Comparison of ENCODE assay signal across 17 cellular contexts in genomic region chr6:68059261-68059660, GRCh38.
DNase-seq lines count a peak whose midpoint lies in the region; ATAC-seq and TF ChIP-seq lines count a peak whose summit lies in the region.
"Had no signal": no experiment of that assay in that cellular context is flagged by ENCODE, and none has a peak within 500 bp of the region (broad histone marks: within the 10 kb centered on the region; RNA-seq: fewer than 3 reads in every experiment).

No MANE protein-coding gene starts in this region.

- H3K36me3 Mint-ChIP-seq in WTC11 = peaks cover 19% of the 10 kb centered on the region
- H3K36me3 Mint-ChIP-seq: CD8-positive, alpha-beta memory T cell had no signal

- TF ChIP-seq CTCF in left ventricle myocardium inferior (IDR thresholded peaks at IDR 0.05; ENCODE audit: borderline replicate concordance) = no peak
- no peak for TF ChIP-seq CTCF in WTC11 (IDR thresholded peaks at IDR 0.05)

- H3K27ac Mint-ChIP-seq in WTC11 = peak overlapping the region; percentile 24; the same call in 1 of the 2 replicates
- H3K27ac Mint-ChIP-seq: CD8-positive, alpha-beta memory T cell had no signal

- peaks cover 30% of the 10 kb centered on the region for H3K9me3 ChIP-seq in left ventricle myocardium inferior (replicated peaks)

- no peak overlapping the region for H3K4me3 Mint-ChIP-seq in WTC11

- H3K27ac ChIP-seq in left ventricle myocardium inferior (replicated peaks) = peak overlapping the region; percentile 44
- H3K27ac ChIP-seq: BLaER1 treated with 17β-estradiol and CSF1 and Interleukin-3, amounts not matched to agents 10 nM and 100 nM had no signal

- H3K4me1 Mint-ChIP-seq in WTC11 = peaks cover 19% of the 10 kb centered on the region
- H3K4me1 Mint-ChIP-seq: CD8-positive, alpha-beta memory T cell had no signal

- ATAC-seq in HG02885 (IDR thresholded peaks at IDR 0.05; ENCODE audit: poor library complexity, unreplicated experiment) = peak; percentile 19
- ATAC-seq in WTC11 = no peak

- DNase-seq in left ventricle myocardium inferior (no peak), cardiac septum (ENCODE audit: low spot score) (no peak), WTC11 (ENCODE audit: low spot score) (no peak), hippocampal formation (lab: John Stamatoyannopoulos, UW) (no peak), NCI-H1417 treated with DMSO at 0.1 percent for 48 hours (lab: John Stamatoyannopoulos, UW) (no peak), NCI-H2081 treated with DMSO at 0.1 percent for 48 hours (lab: John Stamatoyannopoulos, UW) (no peak)
- DNase-seq in stimulated activated CD4-positive, alpha-beta T cell treated with anti-CD3 and anti-CD28 coated beads, Interleukin-2, amount 100 ng/mL, for 48 hours = no peak
- DNase-seq: CD8-positive, alpha-beta memory T cell; DMS79 treated with DMSO at 0.1 percent for 48 hours; NCI-H1092 treated with DMSO at 0.1 percent for 48 hours; NCI-H1694; NCI-H2107; NCI-H2227 treated with DMSO at 0.1 percent for 48 hours; NCI-H524 treated with DMSO at 0.1 percent for 48 hours; SHP77 had no signal

- peak overlapping the region; percentile 24 for H3K4me3 ChIP-seq in left ventricle myocardium inferior
- H3K4me3 ChIP-seq: BLaER1 treated with 17β-estradiol and CSF1 and Interleukin-3, amounts not matched to agents 10 nM and 100 nM had no signal

- CTCF ChIA-PET in WTC11 (lab: Charles Lee) = no interaction called here

- no peaks in the 10 kb centered on the region for H3K27me3 ChIP-seq in left ventricle myocardium inferior (ENCODE audit: low read depth)
- H3K27me3 ChIP-seq: BLaER1 treated with 17β-estradiol and CSF1 and Interleukin-3, amounts not matched to agents 10 nM and 100 nM had no signal

- H3K27me3 Mint-ChIP-seq in WTC11 (ENCODE audit: low read depth) = no peaks in the 10 kb centered on the region
- H3K27me3 Mint-ChIP-seq: CD8-positive, alpha-beta memory T cell had no signal

- intact Hi-C loops in left ventricle myocardium inferior (cut with micrococcal nuclease) (no loop called here), cardiac septum (cut with DNase I) (no loop called here)

- POLR2A ChIA-PET in WTC11 (lab: Charles Lee) = no interaction called here

- no peaks in the 10 kb centered on the region for H3K36me3 ChIP-seq in left ventricle myocardium inferior
- H3K36me3 ChIP-seq: BLaER1 treated with 17β-estradiol and CSF1 and Interleukin-3, amounts not matched to agents 10 nM and 100 nM had no signal

- H3K9me3 Mint-ChIP-seq in WTC11 = peaks cover 16% of the 10 kb centered on the region

- H3K4me1 ChIP-seq in left ventricle myocardium inferior = no peaks in the 10 kb centered on the region
- H3K4me1 ChIP-seq: BLaER1 treated with 17β-estradiol and CSF1 and Interleukin-3, amounts not matched to agents 10 nM and 100 nM had no signal

TF ChIP-seq in WTC11, 78 proteins besides CTCF, POLR2A, EP300 and RAD21:
- no peak for TF ChIP-seq MAX (CRISPR knock-in tag; IDR thresholded peaks at IDR 0.05)
- no peak for TF ChIP-seq ZNF532 (CRISPR knock-in tag; IDR thresholded peaks at IDR 0.05; ENCODE audit: borderline replicate concordance)
- no peak for TF ChIP-seq AFF4 (CRISPR knock-in tag; IDR thresholded peaks at IDR 0.05; ENCODE audit: borderline replicate concordance)
- no peak for TF ChIP-seq ZSCAN18 (CRISPR knock-in tag; IDR thresholded peaks at IDR 0.05)
- TF ChIP-seq ATF1 (CRISPR knock-in tag; IDR thresholded peaks at IDR 0.05) = no peak
- TF ChIP-seq CBFB (CRISPR knock-in tag; IDR thresholded peaks at IDR 0.05; ENCODE audit: low read depth) = no peak
- TF ChIP-seq ZNF317 (CRISPR knock-in tag; IDR thresholded peaks at IDR 0.05; ENCODE audit: borderline replicate concordance, low read depth) = no peak
- no peak for TF ChIP-seq NR2C2 (CRISPR knock-in tag; IDR thresholded peaks at IDR 0.05)
- TF ChIP-seq GRHL2 (CRISPR knock-in tag; IDR thresholded peaks at IDR 0.05; ENCODE audit: insufficient replicate concordance, severe bottlenecking) = no peak
- TF ChIP-seq TEAD4 (CRISPR knock-in tag; IDR thresholded peaks at IDR 0.05) = no peak
- no peak for TF ChIP-seq ZNF219 (CRISPR knock-in tag; IDR thresholded peaks at IDR 0.05; ENCODE audit: borderline replicate concordance)
- no peak for TF ChIP-seq ZNF232 (CRISPR knock-in tag; IDR thresholded peaks at IDR 0.05)
- no peak for TF ChIP-seq FOXP1 (CRISPR knock-in tag; IDR thresholded peaks at IDR 0.05; ENCODE audit: borderline replicate concordance)
- no peak for TF ChIP-seq GABPB1 (CRISPR knock-in tag; IDR thresholded peaks at IDR 0.05)
